ENCODE assay signal across 8 cellular contexts in the genomic region with DNA sequence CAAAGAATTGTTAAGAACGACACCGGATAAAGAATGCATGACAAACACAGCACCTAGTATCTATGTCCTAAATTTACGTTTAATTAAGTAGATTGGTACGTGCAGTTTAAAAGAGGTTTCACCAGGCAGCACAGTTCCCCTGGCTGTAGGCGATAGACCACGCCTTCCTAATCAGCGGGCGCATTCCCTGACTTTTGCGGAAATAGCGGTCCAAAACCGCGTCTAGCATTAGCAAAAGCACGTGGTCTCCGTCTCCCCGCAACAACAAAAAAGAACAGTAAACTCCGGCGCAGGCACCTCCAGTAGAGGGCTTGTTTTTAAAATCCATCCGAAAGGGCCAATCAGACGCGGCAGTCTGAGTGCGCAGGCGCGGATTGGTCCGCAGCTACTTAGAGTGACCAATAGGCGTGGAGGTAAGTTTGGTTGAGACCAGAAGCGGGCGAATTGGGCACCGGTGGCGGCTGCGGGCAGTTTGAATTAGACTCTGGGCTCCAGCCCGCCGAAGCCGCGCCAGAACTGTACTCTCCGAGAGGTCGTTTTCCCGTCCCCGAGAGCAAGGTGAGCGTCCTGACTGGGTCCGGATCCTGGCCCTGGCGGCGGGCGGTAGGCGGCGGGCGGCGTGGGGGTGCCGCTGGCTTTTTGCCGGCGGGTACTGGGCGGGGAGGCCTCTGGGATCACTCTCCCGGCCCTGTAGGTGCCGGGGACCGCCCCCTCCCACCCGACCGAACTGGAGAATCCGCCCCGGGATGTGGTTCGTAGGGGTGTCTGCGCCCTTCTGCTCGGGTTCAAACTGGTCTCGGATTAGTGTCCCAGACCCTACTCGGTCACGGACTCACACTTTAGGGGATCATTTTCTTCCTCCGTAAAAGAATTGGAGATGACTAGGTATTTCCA. TPM values are rescaled to one million over a fixed set of nuclear protein-coding genes. Genes with fewer than 3 reads are reported as not detected.
A peak's percentile ranks its signal among the peaks of the same experiment; 100 is the strongest.
DNase-seq lines count a peak whose midpoint lies in the region; FAIRE-seq and TF ChIP-seq lines count a peak whose summit lies in the region.

A gene with protein sequence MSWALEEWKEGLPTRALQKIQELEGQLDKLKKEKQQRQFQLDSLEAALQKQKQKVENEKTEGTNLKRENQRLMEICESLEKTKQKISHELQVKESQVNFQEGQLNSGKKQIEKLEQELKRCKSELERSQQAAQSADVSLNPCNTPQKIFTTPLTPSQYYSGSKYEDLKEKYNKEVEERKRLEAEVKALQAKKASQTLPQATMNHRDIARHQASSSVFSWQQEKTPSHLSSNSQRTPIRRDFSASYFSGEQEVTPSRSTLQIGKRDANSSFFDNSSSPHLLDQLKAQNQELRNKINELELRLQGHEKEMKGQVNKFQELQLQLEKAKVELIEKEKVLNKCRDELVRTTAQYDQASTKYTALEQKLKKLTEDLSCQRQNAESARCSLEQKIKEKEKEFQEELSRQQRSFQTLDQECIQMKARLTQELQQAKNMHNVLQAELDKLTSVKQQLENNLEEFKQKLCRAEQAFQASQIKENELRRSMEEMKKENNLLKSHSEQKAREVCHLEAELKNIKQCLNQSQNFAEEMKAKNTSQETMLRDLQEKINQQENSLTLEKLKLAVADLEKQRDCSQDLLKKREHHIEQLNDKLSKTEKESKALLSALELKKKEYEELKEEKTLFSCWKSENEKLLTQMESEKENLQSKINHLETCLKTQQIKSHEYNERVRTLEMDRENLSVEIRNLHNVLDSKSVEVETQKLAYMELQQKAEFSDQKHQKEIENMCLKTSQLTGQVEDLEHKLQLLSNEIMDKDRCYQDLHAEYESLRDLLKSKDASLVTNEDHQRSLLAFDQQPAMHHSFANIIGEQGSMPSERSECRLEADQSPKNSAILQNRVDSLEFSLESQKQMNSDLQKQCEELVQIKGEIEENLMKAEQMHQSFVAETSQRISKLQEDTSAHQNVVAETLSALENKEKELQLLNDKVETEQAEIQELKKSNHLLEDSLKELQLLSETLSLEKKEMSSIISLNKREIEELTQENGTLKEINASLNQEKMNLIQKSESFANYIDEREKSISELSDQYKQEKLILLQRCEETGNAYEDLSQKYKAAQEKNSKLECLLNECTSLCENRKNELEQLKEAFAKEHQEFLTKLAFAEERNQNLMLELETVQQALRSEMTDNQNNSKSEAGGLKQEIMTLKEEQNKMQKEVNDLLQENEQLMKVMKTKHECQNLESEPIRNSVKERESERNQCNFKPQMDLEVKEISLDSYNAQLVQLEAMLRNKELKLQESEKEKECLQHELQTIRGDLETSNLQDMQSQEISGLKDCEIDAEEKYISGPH (N-terminal part only) (plus strand): TSS at position 432 of the 894 bp plus-strand sequence. CDS start 10,560 bp downstream, outside the sequence.

- peak within 1 kb of the TSS; percentile 93 for H3K4me3 ChIP-seq in Loucy (ENCODE audit: low read length, poor library complexity, severe bottlenecking)
- peak within 1 kb of the TSS; percentile 94 for H3K4me3 ChIP-seq in neural cell (ENCODE audit: low read length)
- peak within 1 kb of the TSS; percentile 70 to 99 (median 88) for H3K4me3 ChIP-seq in stomach

- FAIRE-seq in H54 (lab: Jason Lieb, UNC) = peak; percentile 97

- H3K9ac ChIP-seq in ES-I3 (ENCODE audit: low read depth, low read length) (peak within 1 kb of the TSS; percentile 92), Loucy (ENCODE audit: low read depth, low read length, poor library complexity, severe bottlenecking) (peak within 1 kb of the TSS; percentile 99), neural cell (ENCODE audit: low read length) (peak within 1 kb of the TSS; percentile 20)

- DNase-seq in H54 (ENCODE audit: insufficient read length, low spot score) (peak; percentile 95), fibroblast of the conjunctiva (ENCODE audit: low read depth) (peak; percentile 98), stomach (peak; percentile 96)
- peak; percentile 86 for DNase-seq in activated T-helper 9 cell treated with anti-CD3 and anti-CD28 coated beads, Interleukin-2, amount 50 U/mL, for 16 hours (ENCODE audit: low read depth)

- H3K4me2 ChIP-seq in Loucy (ENCODE audit: low read depth, low read length, poor library complexity, severe bottlenecking) (peak within 1 kb of the TSS; percentile 96), neural cell (ENCODE audit: low read length) (peak within 1 kb of the TSS; percentile 96)

- intact Hi-C loops in stomach (cut with DNase I; ENCODE audit: low total_unique reads) = no loop called here

- H3K9me3 ChIP-seq in ES-I3 (ENCODE audit: control insufficient read depth, insufficient read depth, low read length) (no peaks in the 10 kb centered on the region), Loucy (ENCODE audit: insufficient read depth, low read depth, low read length) (no peaks in the 10 kb centered on the region), neural cell (ENCODE audit: low read length) (no peaks in the 10 kb centered on the region), stomach (no peaks in the 10 kb centered on the region)

- TF ChIP-seq EP300 in neural cell (conservative IDR thresholded peaks at IDR 0.05; ENCODE audit: poor library complexity, severe bottlenecking) (no peak), stomach (IDR thresholded peaks at IDR 0.05) (no peak)

- peak; percentile 43; the same call in 1 of the 2 replicates for TF ChIP-seq POLR2A in H54 (IDR thresholded peaks at IDR 0.05; ENCODE audit: low read depth, low read length)
- TF ChIP-seq POLR2A in Raji (IDR thresholded peaks at IDR 0.05; ENCODE audit: insufficient read depth, low read depth, low read length) = peak; percentile 51
- TF ChIP-seq POLR2A in stomach (IDR thresholded peaks at IDR 0.05) = no peak

- H3K27ac ChIP-seq in neural cell (ENCODE audit: low read length) (no peak within 1 kb of the TSS), stomach (peak within 1 kb of the TSS in 2 of 5 donors; percentile 26 to 43)

- peaks cover 15% of the 10 kb centered on the region for H4K20me1 ChIP-seq in Loucy (ENCODE audit: insufficient read depth, low read length, poor library complexity, severe bottlenecking)
- H4K20me1 ChIP-seq in neural cell (ENCODE audit: insufficient read depth) = no peaks in the 10 kb centered on the region

- TF ChIP-seq CTCF in Loucy (conservative IDR thresholded peaks at IDR 0.05; ENCODE audit: low read length) = no peak
- TF ChIP-seq CTCF in neural cell (IDR thresholded peaks at IDR 0.05; ENCODE audit: poor library complexity, severe bottlenecking) = peak; percentile 63
- TF ChIP-seq CTCF in stomach (IDR thresholded peaks at IDR 0.05) = peak in 3 of 7 experiments; percentile 30 to 35 (median 31)

- 0 out of 2 replicates have a peak, but pooled peaks cover 3% of the 10 kb centered on the region for H3K4me1 ChIP-seq in ES-I3 (ENCODE audit: insufficient read depth, low read length)
- H3K4me1 ChIP-seq in Loucy (ENCODE audit: insufficient read depth, low read length, poor library complexity, severe bottlenecking) = peaks cover 23% of the 10 kb centered on the region
- peaks cover 7 to 22% (median 17%) of the 10 kb centered on the region in 4 donors for H3K4me1 ChIP-seq in stomach

- H3K79me2 ChIP-seq in Loucy (ENCODE audit: insufficient read depth, low read length) = peaks cover 55% of the 10 kb centered on the region
- peaks cover 23% of the 10 kb centered on the region for H3K79me2 ChIP-seq in neural cell (replicated peaks; ENCODE audit: insufficient read depth, low read length)

- H2AFZ ChIP-seq in Loucy (ENCODE audit: low read length) (peak within 1 kb of the TSS; percentile 96), neural cell (ENCODE audit: low read depth, low read length) (peak within 1 kb of the TSS; percentile 67)

- H3K27me3 ChIP-seq in Loucy (ENCODE audit: insufficient read depth, low read length, poor library complexity, severe bottlenecking) = peaks cover 7% of the 10 kb centered on the region
- no peaks in the 10 kb centered on the region for H3K27me3 ChIP-seq in neural cell (ENCODE audit: insufficient read depth, low read depth, low read length)
- H3K27me3 ChIP-seq in stomach = no peaks in the 10 kb centered on the region

- H3K9me2 ChIP-seq in Loucy (replicated peaks; ENCODE audit: low read depth, low read length) (no peaks in the 10 kb centered on the region), neural cell (ENCODE audit: insufficient read depth, low read length) (no peaks in the 10 kb centered on the region)

- TF ChIP-seq RAD21 in neural cell (conservative IDR thresholded peaks at IDR 0.05) = no peak

- no peaks in the 10 kb centered on the region; the same call in 1 of the 2 replicates for H3F3A ChIP-seq in Loucy (ENCODE audit: low read depth)
- H3F3A ChIP-seq in neural cell (ENCODE audit: insufficient read depth, low read length, poor library complexity, severe bottlenecking) = no peaks in the 10 kb centered on the region

- WGBS in stomach, 5 donors = 0 to 1% (median 1%) methylated on average over 51 to 65 of the region's 65 CpGs

- H3K36me3 ChIP-seq in ES-I3 (ENCODE audit: insufficient read depth, low read length) = no peaks in the 10 kb centered on the region
- H3K36me3 ChIP-seq in Loucy (ENCODE audit: insufficient read depth, low read length) = no peaks in the 10 kb centered on the region
- no peaks in the 10 kb centered on the region for H3K36me3 ChIP-seq in neural cell (ENCODE audit: insufficient read depth, low read length)
- H3K36me3 ChIP-seq in stomach = no peaks in the 10 kb centered on the region

TF ChIP-seq in neural cell, 6 proteins besides CTCF, POLR2A, EP300 and RAD21:
- peak; percentile 46 for TF ChIP-seq SMC3 (conservative IDR thresholded peaks at IDR 0.05; ENCODE audit: poor library complexity)
- TF ChIP-seq POLR2AphosphoS5 (IDR thresholded peaks at IDR 0.05) = peak; percentile 39
- peak; percentile 96 for TF ChIP-seq MXI1 (conservative IDR thresholded peaks at IDR 0.05; ENCODE audit: poor library complexity, severe bottlenecking)
- TF ChIP-seq EZH2 (IDR thresholded peaks at IDR 0.05; ENCODE audit: borderline replicate concordance, insufficient read depth, low read length, poor library complexity, severe bottlenecking) = no peak

RNA-seq across cellular contexts. Expression of the gene that starts here (rescaled TPM):
- 1.3 and 5.4 TPM in 2 replicates for polyA plus RNA-seq in neural cell
- 6.6 and 8.7 TPM in 2 replicates for polyA minus RNA-seq in neural cell
- total RNA-seq in stomach = 10 to 100 TPM in 2 of 5 donors, 1 to 10 TPM in 3; 4.8 to 43.2 (median 8.2) TPM
- polyA plus RNA-seq in stomach = 1 to 10 TPM in 1 of 3 donors, under 1 TPM in 2; 0.15 to 8.8 (median 0.50) TPM

Comparison
In these comparisons a context has a peak if more than half of its experiments do, and no peak if none do; other contexts are left out.
1. H3K9ac ChIP-seq: peak in every context shown above with its lines; median percentile 99 in Loucy; 92 in ES-I3; 20 in neural cell.
2. POLR2A ChIP-seq: peak in H54 (single experiment) and Raji (single experiment); none in stomach (0 of 4).
3. Peak in every context shown above with its lines, with median percentiles within 50 percentile points of each other: DNase-seq and H3K4me3 ChIP-seq.